In genomic region chr17:74443516-74444296, GRCh38 we compare ENCODE assay signal across 16 cellular contexts. TPM values are rescaled to one million over a fixed set of nuclear protein-coding genes. Genes with fewer than 3 reads are reported as not detected.
DNase-seq lines count a peak whose midpoint lies in the region; ATAC-seq, FAIRE-seq and TF ChIP-seq lines count a peak whose summit lies in the region.
"Had no signal": no experiment of that assay in that cellular context is flagged by ENCODE, and none has a peak within 500 bp of the region (broad histone marks: within the 10 kb centered on the region; RNA-seq: fewer than 3 reads in every experiment).

No MANE protein-coding gene starts in this region.

- H3K4me3 ChIP-seq in HEK293 (ENCODE audit: low read depth, low read length) (no peak overlapping the region), H1 (ENCODE audit: extremely low read depth in 1 of 4, insufficient read depth in 2 of 4, low read depth in 3 of 4, low read length in 4 of 4) (no peak overlapping the region), mucosa of stomach (ENCODE audit: low read length) (peak overlapping the region; percentile 5)

- CTCF ChIA-PET in HEK293 (lab: Yijun Ruan, JAX) (interaction anchor here (0.7 to 6.2 kb wide), 3 partner anchors 12 to 76 kb away, joined by 3 to 54 read pairs (median 10); no protein-coding TSS in a partner anchor), H1 (lab: Charles Lee; ENCODE audit: partially characterized antibody) (interaction anchor here (0.6 to 8.4 kb wide), 12 partner anchors 8 to 1182 kb away, joined by 3 to 93 read pairs (median 4); partner anchors contain the start of genes BTBD17 and CPSF4L)

- H3K36me3 ChIP-seq in HEK293 (ENCODE audit: control insufficient read depth in 2 of 2, insufficient read depth in 1 of 2, low read length in 2 of 2) (peaks cover 0 to 34% of the 10 kb centered on the region in 2 experiments; a peak in 2 of 3 replicates), H1 (ENCODE audit: control insufficient read depth in 2 of 4, insufficient read depth in 4 of 4, low read length in 3 of 4) (peaks cover 2 to 10% (median 4%) of the 10 kb centered on the region in 4 experiments; a peak in 7 of 8 replicates), mucosa of stomach (ENCODE audit: control insufficient read depth, insufficient read depth, low read length) (peaks cover 9% of the 10 kb centered on the region)

- peaks cover 0 to 2% of the 10 kb centered on the region in 2 experiments for H4K20me1 ChIP-seq in H1 (replicated peaks in 1 of 2; ENCODE audit: control insufficient read depth in 1 of 2, insufficient read depth in 2 of 2, low read length in 2 of 2)

- no peak for FAIRE-seq in H1 (lab: Jason Lieb, UNC)
- FAIRE-seq: astrocyte had no signal

- peak overlapping the region; percentile 49; the same call in 1 of the 2 replicates for H2BK5ac ChIP-seq in H1 (ENCODE audit: low read depth, low read length)

- H3K9me3 ChIP-seq in HEK293 (ENCODE audit: control insufficient read depth, insufficient read depth, low read depth, low read length) (no peaks in the 10 kb centered on the region), H1 (ENCODE audit: insufficient read depth in 2 of 2, low read depth in 1 of 2, low read length in 1 of 2) (no peaks in the 10 kb centered on the region), mucosa of stomach (ENCODE audit: control insufficient read depth, low read length) (no peaks in the 10 kb centered on the region)

- no peak for TF ChIP-seq EP300 in H1 (IDR thresholded peaks at IDR 0.05; ENCODE audit: borderline replicate concordance in 1 of 2, low read depth in 2 of 2, low read length in 2 of 2)

- no peak overlapping the region for H3K56ac ChIP-seq in H1 (replicated peaks; ENCODE audit: insufficient read length, low read depth, low read length)

- whole genome bisulfite sequencing in H1 (ENCODE audit: extremely low coverage in 1 of 2, insufficient coverage in 1 of 2, insufficient read length in 1 of 2, insufficient replicate concordance in 2 of 2, low coverage in 1 of 2, low lambda C conversion rate in 2 of 2, missing lambda C conversion rate in 1 of 2), 2 experiments: 86% methylated on average over 6 of the region's 8 CpGs; no CpG with 5 or more reads in 1 of the 2 experiments

- H3K79me1 ChIP-seq in H1 (ENCODE audit: low read depth, low read length): no peaks in the 10 kb centered on the region

- no peak overlapping the region for H3K4me3 Mint-ChIP-seq in stimulated activated effector memory CD8-positive, alpha-beta T cell treated with anti-CD3 and anti-CD28 coated beads, Interleukin-12 subunit alpha, Interleukin-12 subunit beta, amount 100 ng/mL, for 72 hours
- H3K4me3 Mint-ChIP-seq: CD4-positive, alpha-beta memory T cell had no signal

- no peak for DNase-seq in H1 (ENCODE audit: low read depth in 1 of 2, low spot score in 2 of 2)
- DNase-seq in substantia nigra (lab: John Stamatoyannopoulos, UW): peak in 6 of 49 donors; percentile 27 to 47 (median 32)
- no peak for DNase-seq in activated CD4-positive, alpha-beta T cell treated with anti-CD3 and anti-CD28 coated beads for 48 hours
- no peak for DNase-seq in COLO668 (lab: John Stamatoyannopoulos, UW; ENCODE audit: unreplicated experiment)
- no peak for DNase-seq in effector CD4-positive, alpha-beta T cell
- DNase-seq in stimulated activated effector memory CD8-positive, alpha-beta T cell treated with anti-CD3 and anti-CD28 coated beads, Interleukin-12 subunit alpha, Interleukin-12 subunit beta, amount 100 ng/mL, for 72 hours (ENCODE audit: low spot score in 2 of 2): no peak
- DNase-seq: activated T-cell treated with anti-CD3 and anti-CD28 coated beads, Interleukin-2, amount 50 U/mL, for 1 hour; CD4-positive, alpha-beta memory T cell; stimulated activated naive CD4-positive, alpha-beta T cell treated with Interleukin-2 at 50 U/mL for 16 hours had no signal

- H3K4ac ChIP-seq in H1 (replicated peaks; ENCODE audit: insufficient read length, low read depth, low read length): no peak overlapping the region

- H3K9me3 Mint-ChIP-seq in stimulated activated effector memory CD8-positive, alpha-beta T cell treated with anti-CD3 and anti-CD28 coated beads, Interleukin-12 subunit alpha, Interleukin-12 subunit beta, amount 100 ng/mL, for 72 hours: no peaks in the 10 kb centered on the region

- peak overlapping the region; percentile 60 for H3K18ac ChIP-seq in H1 (ENCODE audit: extremely low read depth, low read length)

- no peak overlapping the region; a peak in 1 of 4 replicates for H3K4me2 ChIP-seq in H1 (ENCODE audit: insufficient read depth in 1 of 2, low read depth in 2 of 2, low read length in 2 of 2)
- H3K4me2 ChIP-seq: KMS-11 had no signal

- no peak overlapping the region for H2BK120ac ChIP-seq in H1 (replicated peaks; ENCODE audit: low read depth, low read length)

- H2AK5ac ChIP-seq in H1 (ENCODE audit: low read depth, low read length): 0 out of 2 replicates have a peak overlapping the region, but pooled peaks have one; percentile 42

- ATAC-seq in stimulated activated effector memory CD8-positive, alpha-beta T cell treated with anti-CD3 and anti-CD28 coated beads, Interleukin-12 subunit alpha, Interleukin-12 subunit beta, amount 100 ng/mL, for 72 hours: no peak

- H3K27ac ChIP-seq in HEK293 (ENCODE audit: extremely low read depth, low read depth, low read length) (peak overlapping the region; percentile 73; the same call in 1 of the 2 replicates), H1 (ENCODE audit: low read depth, low read length) (no peak overlapping the region), substantia nigra (ENCODE audit: low read depth, low read length, poor library complexity, severe bottlenecking) (peak overlapping the region; percentile 71)
- H3K27ac ChIP-seq: KMS-11, WERI-Rb-1 had no signal

- H3K4me1 ChIP-seq in HEK293 (ENCODE audit: control insufficient read depth, insufficient read depth, low read length) (peaks cover 5% of the 10 kb centered on the region; the same call in 1 of the 2 replicates), H1 (replicated peaks in 1 of 4; ENCODE audit: control insufficient read depth in 3 of 4, insufficient read depth in 4 of 4, low read length in 3 of 4) (peaks cover 0 to 25% (median 18%) of the 10 kb centered on the region in 4 experiments; a peak in 6 of 7 replicates), mucosa of stomach (ENCODE audit: control insufficient read depth, insufficient read depth, low read length) (peaks cover 46% of the 10 kb centered on the region)

- TF ChIP-seq POLR2A in H1 (IDR thresholded peaks at IDR 0.05; ENCODE audit: control extremely low read depth in 1 of 2, low read depth in 2 of 2, low read length in 2 of 2): no peak

- no peak overlapping the region for H3K23ac ChIP-seq in H1 (ENCODE audit: insufficient read length)

- peaks cover 12% of the 10 kb centered on the region for H3K4me1 Mint-ChIP-seq in stimulated activated effector memory CD8-positive, alpha-beta T cell treated with anti-CD3 and anti-CD28 coated beads, Interleukin-12 subunit alpha, Interleukin-12 subunit beta, amount 100 ng/mL, for 72 hours

- H2BK12ac ChIP-seq in H1 (ENCODE audit: low read depth, low read length): peak overlapping the region; percentile 17; the same call in 1 of the 2 replicates

- no peaks in the 10 kb centered on the region for H3K36me3 Mint-ChIP-seq in stimulated activated effector memory CD8-positive, alpha-beta T cell treated with anti-CD3 and anti-CD28 coated beads, Interleukin-12 subunit alpha, Interleukin-12 subunit beta, amount 100 ng/mL, for 72 hours

- H3K9ac ChIP-seq in H1 (replicated peaks in 1 of 4; ENCODE audit: extremely low read depth in 1 of 4, low read depth in 3 of 4, low read length in 3 of 4) (no peak overlapping the region), mucosa of stomach (ENCODE audit: low read length) (peak overlapping the region; percentile 81)
- H3K9ac ChIP-seq: KMS-11 had no signal

- no peak overlapping the region for H4K5ac ChIP-seq in H1 (ENCODE audit: insufficient read length, low read depth, low read length)

- no peaks in the 10 kb centered on the region for H3K23me2 ChIP-seq in H1 (ENCODE audit: low read depth, low read length)

- no peak overlapping the region for H3K27ac Mint-ChIP-seq in stimulated activated effector memory CD8-positive, alpha-beta T cell treated with anti-CD3 and anti-CD28 coated beads, Interleukin-12 subunit alpha, Interleukin-12 subunit beta, amount 100 ng/mL, for 72 hours
- H3K27ac Mint-ChIP-seq: CD4-positive, alpha-beta memory T cell had no signal

- no peak overlapping the region for H2AFZ ChIP-seq in H1 (ENCODE audit: low read length)

- TF ChIP-seq CTCF in HEK293 (tag by site-specific recombination; IDR thresholded peaks at IDR 0.05): no peak
- TF ChIP-seq CTCF in H1 (IDR thresholded peaks at IDR 0.05; ENCODE audit: control extremely low read depth in 1 of 3, insufficient read depth in 1 of 3, low read depth in 1 of 3, low read length in 3 of 3): no peak

- peak overlapping the region; percentile 2 for H2BK15ac ChIP-seq in H1 (ENCODE audit: low read length)

- no peak overlapping the region for H2BK20ac ChIP-seq in H1 (ENCODE audit: low read length)

- no peak for TF ChIP-seq RAD21 in H1 (IDR thresholded peaks at IDR 0.05 in 1 of 2, conservative IDR thresholded peaks at IDR 0.05 in 1 of 2; ENCODE audit: low read depth in 2 of 2, low read length in 2 of 2)

- H3K79me2 ChIP-seq in H1 (ENCODE audit: control insufficient read depth in 1 of 2, insufficient read depth in 2 of 2, low read length in 2 of 2): no peaks in the 10 kb centered on the region

- no peak overlapping the region for H4K91ac ChIP-seq in H1 (replicated peaks; ENCODE audit: insufficient read length, low read length)

- POLR2A ChIA-PET in HEK293 (lab: Yijun Ruan, JAX): interaction anchor here (0.9 to 2.9 kb wide), 5 partner anchors 9 to 50 kb away, joined by 3 to 12 read pairs (median 4); no protein-coding TSS in a partner anchor
- POLR2A ChIA-PET in H1 (lab: Charles Lee; ENCODE audit: partially characterized antibody): interaction anchor here (0.7 to 3.5 kb wide), 7 partner anchors 8 to 97 kb away, joined by 3 to 22 read pairs (median 4); no protein-coding TSS in a partner anchor

- no peak overlapping the region for H3K14ac ChIP-seq in H1 (ENCODE audit: insufficient read length)

- peak overlapping the region; percentile 39; the same call in 1 of the 2 replicates for H4K8ac ChIP-seq in H1 (ENCODE audit: extremely low read depth, insufficient read depth, low read length)

- H3K27me3 ChIP-seq in H1 (replicated peaks in 1 of 4; ENCODE audit: control insufficient read depth in 3 of 4, extremely low read depth in 1 of 4, insufficient read depth in 3 of 4, low read length in 3 of 4) (no peaks in the 10 kb centered on the region), mucosa of stomach (ENCODE audit: control insufficient read depth, insufficient read depth, low read length) (no peaks in the 10 kb centered on the region)

RNA-seq across cellular contexts. Expression of gene GPRC5C, which starts 11.8 kb away (rescaled TPM):
- total RNA-seq in H1 (2021; fragmentation: NEBNext Ultra II Directional; extraction: Animal tissue kit (Norgen Biotek cat#: 25700)): 17.1 and 18.3 TPM in 2 replicates
- 55.8 and 58.7 TPM in 2 replicates for polyA plus RNA-seq in H1 (2011; rRNA removed)
- 47.4 TPM for polyA plus RNA-seq in H1 (2011; cell fraction: cytosol; rRNA removed)
- polyA plus RNA-seq in H1 (2011; cell fraction: nucleus; rRNA removed): 60.7 TPM
- 8.3 to 26.4 TPM (median 23.9 TPM) in 4 replicates for polyA plus RNA-seq in H1 (2012, experiment 1 of 2)
- 21.0 TPM for polyA plus RNA-seq in H1 (2012, experiment 2 of 2)
- polyA plus RNA-seq in H1 (2013, experiment 1 of 2): 21.4 TPM
- polyA plus RNA-seq in H1 (2013, experiment 2 of 2): 20.6 TPM
- polyA minus RNA-seq in H1 (2011; rRNA and poly(A)+ RNA removed): 23.1 and 27.5 TPM in 2 replicates
- 29.0 TPM for polyA minus RNA-seq in H1 (2011; cell fraction: cytosol; rRNA and poly(A)+ RNA removed)
- 19.2 TPM for polyA minus RNA-seq in H1 (2011; cell fraction: nucleus; rRNA and poly(A)+ RNA removed)
- total RNA-seq: CD4-positive, alpha-beta memory T cell had no signal
- polyA plus RNA-seq: CD4-positive, alpha-beta memory T cell had no signal

RNA-seq across cellular contexts. Expression of gene CD300A, which starts 22.7 kb away (rescaled TPM):
- total RNA-seq in H1 (2021; fragmentation: NEBNext Ultra II Directional; extraction: Animal tissue kit (Norgen Biotek cat#: 25700)): 0.46 and 0.52 TPM in 2 replicates
- 1.3 and 1.6 TPM in 2 replicates for polyA plus RNA-seq in H1 (2011; rRNA removed)
- 1.5 TPM for polyA plus RNA-seq in H1 (2011; cell fraction: cytosol; rRNA removed)
- polyA plus RNA-seq in H1 (2011; cell fraction: nucleus; rRNA removed): 2.0 TPM
- 0.75 to 2.2 TPM (median 1.1 TPM) in 4 replicates for polyA plus RNA-seq in H1 (2012, experiment 1 of 2)
- 0.81 TPM for polyA plus RNA-seq in H1 (2012, experiment 2 of 2)
- polyA plus RNA-seq in H1 (2013, experiment 1 of 2): 1.2 TPM
- polyA plus RNA-seq in H1 (2013, experiment 2 of 2): 1.2 TPM
- polyA minus RNA-seq in H1 (2011; rRNA and poly(A)+ RNA removed): 1.2 and 1.8 TPM in 2 replicates
- polyA minus RNA-seq in H1 (2011; cell fraction: cytosol; rRNA and poly(A)+ RNA removed): not detected
- polyA minus RNA-seq in H1 (2011; cell fraction: nucleus; rRNA and poly(A)+ RNA removed): 0.30 TPM
- total RNA-seq: astrocyte, fibroblast of lung, lung microvascular endothelial cell had no signal
- polyA plus RNA-seq: fibroblast of lung had no signal
